26 cellular contexts compared by ENCODE assay signal in the genomic region with DNA sequence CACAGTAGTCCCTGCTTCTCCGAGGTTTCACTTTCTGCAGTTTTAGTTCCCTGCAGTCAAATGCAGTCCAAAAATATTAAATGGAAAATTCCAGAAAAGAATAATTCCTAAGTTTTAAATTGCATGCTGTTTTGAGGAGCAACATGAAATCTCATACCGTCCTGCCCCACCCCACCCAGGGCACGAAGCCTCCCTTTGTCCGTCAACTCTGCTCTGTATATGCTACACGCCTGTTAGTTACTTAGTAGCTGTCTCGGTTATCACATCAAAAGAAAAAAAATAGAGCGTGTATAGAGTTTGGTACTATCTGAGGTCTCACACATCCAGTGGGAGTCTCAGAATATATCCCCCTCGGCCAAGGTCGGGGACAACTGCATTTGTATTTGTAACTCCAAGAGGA.
"Had no signal": no experiment of that assay in that cellular context is flagged by ENCODE, and none has a peak within 500 bp of the region (broad histone marks: within the 10 kb centered on the region; RNA-seq: fewer than 3 reads in every experiment).

No MANE protein-coding gene starts in this region.

- DNase-seq: activated B cell treated with CpG ODN at 0.5 μM for 24 hours; activated CD4-positive, alpha-beta memory T cell treated with anti-CD3 and anti-CD28 coated beads for 36 hours; activated CD4-positive, alpha-beta T cell treated with anti-CD3 and anti-CD28 coated beads for 36 hours; activated CD8-positive, alpha-beta memory T cell treated with anti-CD3 and anti-CD28 coated beads, Interleukin-2, amount 10 ng/mL, durations not matched to agents 7 days and 5 days; activated gamma-delta T cell treated with Interleukin-2 at 50 U/mL for 16 hours; activated naive CD8-positive, alpha-beta T cell treated with anti-CD3 and anti-CD28 coated beads for 36 hours; amniotic stem cell; cerebellar nuclear complex; foreskin fibroblast; lower lobe of right lung; mesendoderm; mucosa of descending colon; retina; sigmoid colon; stimulated activated CD4-positive, alpha-beta T cell treated with anti-CD3 and anti-CD28 coated beads, Interleukin-4, amount 100 ng/mL, for 1 hour; stimulated activated naive CD4-positive, alpha-beta T cell; T1000 had no signal

- H3K9me3 ChIP-seq: lower lobe of right lung, mucosa of descending colon, sigmoid colon, thoracic aorta, vagina had no signal

- H3K4me3 Mint-ChIP-seq: activated B cell treated with CpG ODN at 0.5 μM for 24 hours; activated CD4-positive, alpha-beta memory T cell treated with anti-CD3 and anti-CD28 coated beads for 36 hours; activated CD4-positive, alpha-beta T cell treated with anti-CD3 and anti-CD28 coated beads for 36 hours; activated CD8-positive, alpha-beta memory T cell treated with anti-CD3 and anti-CD28 coated beads, Interleukin-2, amount 10 ng/mL, durations not matched to agents 7 days and 5 days; activated naive CD8-positive, alpha-beta T cell treated with anti-CD3 and anti-CD28 coated beads for 36 hours; activated T-helper 1 cell treated with anti-CD3 and anti-CD28 coated beads, Interleukin-12 subunit alpha, Interleukin-12 subunit beta, Interleukin-2, Interleukin-4 antibody, amounts not matched to agents 30 ng/mL and 10 ng/mL and 1 ng/mL, durations not matched to agents 14 hours and 24 hours and 36 hours; neural crest cell; T-helper 1 cell treated with Interleukin-12 subunit alpha and Interleukin-12 subunit beta and Interleukin-4 antibody, amounts not matched to agents 30 μg/mL and 1 μg/mL, for 36 hours; type B pancreatic cell had no signal

- H3K27ac Mint-ChIP-seq: activated B cell treated with CpG ODN at 0.5 μM for 24 hours; activated CD4-positive, alpha-beta memory T cell treated with anti-CD3 and anti-CD28 coated beads for 36 hours; activated CD4-positive, alpha-beta T cell treated with anti-CD3 and anti-CD28 coated beads for 36 hours; activated CD8-positive, alpha-beta memory T cell treated with anti-CD3 and anti-CD28 coated beads, Interleukin-2, amount 10 ng/mL, durations not matched to agents 7 days and 5 days; activated naive CD8-positive, alpha-beta T cell treated with anti-CD3 and anti-CD28 coated beads for 36 hours; activated T-helper 1 cell treated with anti-CD3 and anti-CD28 coated beads, Interleukin-12 subunit alpha, Interleukin-12 subunit beta, Interleukin-2, Interleukin-4 antibody, amounts not matched to agents 30 ng/mL and 10 ng/mL and 1 ng/mL, durations not matched to agents 14 hours and 24 hours and 36 hours; T-helper 1 cell treated with Interleukin-12 subunit alpha and Interleukin-12 subunit beta and Interleukin-4 antibody, amounts not matched to agents 30 μg/mL and 1 μg/mL, for 36 hours; type B pancreatic cell had no signal

- H3K4me3 ChIP-seq: coronary artery, lower lobe of right lung, mucosa of descending colon, sigmoid colon, thoracic aorta, vagina had no signal

- ATAC-seq: activated CD4-positive, alpha-beta T cell treated with anti-CD3 and anti-CD28 coated beads for 36 hours; activated CD8-positive, alpha-beta memory T cell treated with anti-CD3 and anti-CD28 coated beads, Interleukin-2, amount 10 ng/mL, durations not matched to agents 7 days and 5 days; left lobe of liver; lower lobe of right lung; mucosa of descending colon had no signal

- H3K27ac ChIP-seq: coronary artery, epithelial cell of prostate, lower lobe of right lung, sigmoid colon, thoracic aorta, vagina had no signal

- H3K9me3 Mint-ChIP-seq: activated CD4-positive, alpha-beta memory T cell treated with anti-CD3 and anti-CD28 coated beads for 36 hours; activated naive CD8-positive, alpha-beta T cell treated with anti-CD3 and anti-CD28 coated beads for 36 hours; activated T-helper 1 cell treated with anti-CD3 and anti-CD28 coated beads, Interleukin-12 subunit alpha, Interleukin-12 subunit beta, Interleukin-2, Interleukin-4 antibody, amounts not matched to agents 30 ng/mL and 10 ng/mL and 1 ng/mL, durations not matched to agents 14 hours and 24 hours and 36 hours; T-helper 1 cell treated with Interleukin-12 subunit alpha and Interleukin-12 subunit beta and Interleukin-4 antibody, amounts not matched to agents 30 μg/mL and 1 μg/mL, for 36 hours; type B pancreatic cell had no signal

- H3K36me3 ChIP-seq: lower lobe of right lung, sigmoid colon, thoracic aorta, vagina had no signal

- H3K4me1 Mint-ChIP-seq: activated CD8-positive, alpha-beta memory T cell treated with anti-CD3 and anti-CD28 coated beads, Interleukin-2, amount 10 ng/mL, durations not matched to agents 7 days and 5 days had no signal

- H3K4me1 ChIP-seq: vagina had no signal

- H3K27me3 Mint-ChIP-seq: activated B cell treated with CpG ODN at 0.5 μM for 24 hours; activated CD4-positive, alpha-beta memory T cell treated with anti-CD3 and anti-CD28 coated beads for 36 hours; activated CD4-positive, alpha-beta T cell treated with anti-CD3 and anti-CD28 coated beads for 36 hours; activated CD8-positive, alpha-beta memory T cell treated with anti-CD3 and anti-CD28 coated beads, Interleukin-2, amount 10 ng/mL, durations not matched to agents 7 days and 5 days; activated naive CD8-positive, alpha-beta T cell treated with anti-CD3 and anti-CD28 coated beads for 36 hours; type B pancreatic cell had no signal

- H3K27me3 ChIP-seq: sigmoid colon, vagina had no signal
